In genomic region chr9:12716823-12717222, GRCh38 we compare ENCODE assay signal across 16 cellular contexts. TPM values are rescaled to one million over a fixed set of nuclear protein-coding genes. Genes with fewer than 3 reads are reported as not detected.
A peak's percentile ranks its signal among the peaks of the same experiment; 100 is the strongest.
DNase-seq lines count a peak whose midpoint lies in the region; ATAC-seq and TF ChIP-seq lines count a peak whose summit lies in the region.
"Had no signal": no experiment of that assay in that cellular context is flagged by ENCODE, and none has a peak within 500 bp of the region (broad histone marks: within the 10 kb centered on the region; RNA-seq: fewer than 3 reads in every experiment).

No MANE protein-coding gene starts in this region.

- H3K9me3 ChIP-seq in breast epithelium, result no peaks in the 10 kb centered on the region
- no peaks in the 10 kb centered on the region for H3K9me3 ChIP-seq in mammary epithelial cell (replicated peaks; ENCODE audit: insufficient read depth, low read length)
- H3K9me3 ChIP-seq in upper lobe of right lung, result no peaks in the 10 kb centered on the region
- H3K9me3 ChIP-seq in stomach, result no peaks in the 10 kb centered on the region
- H3K9me3 ChIP-seq: ovary had no signal

- WGBS in mammary epithelial cell (ENCODE audit: low coverage, missing lambda C conversion rate), result 0% methylated on average over 1 of the region's 1 CpG
- 17 to 34% (median 24%) methylated on average over 1 of the region's 1 CpG for WGBS in stomach, 5 donors

- H3K4me2 ChIP-seq in mammary epithelial cell (ENCODE audit: insufficient read depth, low read depth, low read length), result no peak overlapping the region

- in situ Hi-C loops in mammary epithelial cell (cut with MboI; ENCODE audit: low sequenced_read_pairs in 2 of 2), result loop anchor here (10.0 kb wide), 1 partner anchor 368 kb away; no protein-coding TSS in a partner anchor

- dilution Hi-C loops in mammary epithelial cell (cut with HindIII; ENCODE audit: low sequenced_read_pairs), result no loop called here

- no peak overlapping the region for H3K4me3 ChIP-seq in breast epithelium
- no peak overlapping the region for H3K4me3 ChIP-seq in mammary epithelial cell (replicated peaks in 1 of 3; ENCODE audit: insufficient read depth in 1 of 3, low read depth in 2 of 3, low read length in 3 of 3)
- no peak overlapping the region for H3K4me3 ChIP-seq in upper lobe of right lung
- H3K4me3 ChIP-seq in stomach, result no peak overlapping the region
- H3K4me3 ChIP-seq: GM12878, ovary had no signal

- no peak overlapping the region for H3K4me3 Mint-ChIP-seq in MCF 10A (ENCODE audit: unreplicated experiment)
- H3K4me3 Mint-ChIP-seq: activated naive CD8-positive, alpha-beta T cell treated with anti-CD3 and anti-CD28 coated beads for 36 hours had no signal

- POLR2A ChIA-PET in MCF 10A (lab: Yijun Ruan, JAX), result interaction anchor here (0.5 kb wide), 1 partner anchor 71 kb away, joined by 4 read pairs; no protein-coding TSS in a partner anchor

- CTCF ChIA-PET in MCF 10A (lab: Yijun Ruan, JAX), result interaction anchor here (1.6 to 2.4 kb wide), 2 partner anchors 55 to 168 kb away, joined by 6 to 8 read pairs; no protein-coding TSS in a partner anchor
- CTCF ChIA-PET in mammary epithelial cell (lab: Charles Lee; ENCODE audit: low non-redundant PET), result no interaction called here

- H2AFZ ChIP-seq in mammary epithelial cell (ENCODE audit: low read depth, low read length), result no peak overlapping the region

- H3K27me3 Mint-ChIP-seq in MCF 10A (ENCODE audit: insufficient read depth, unreplicated experiment), result no peaks in the 10 kb centered on the region
- H3K27me3 Mint-ChIP-seq: activated naive CD8-positive, alpha-beta T cell treated with anti-CD3 and anti-CD28 coated beads for 36 hours had no signal

- H3K9ac ChIP-seq in mammary epithelial cell (ENCODE audit: insufficient read depth, low read length), result no peak overlapping the region

- intact Hi-C loops in MCF 10A (cut with micrococcal nuclease) (no loop called here), breast epithelium (cut with DNase I; ENCODE audit: low total_unique reads) (no loop called here), mammary epithelial cell (cut with micrococcal nuclease) (no loop called here), upper lobe of right lung (cut with DNase I) (no loop called here), stomach (cut with DNase I; ENCODE audit: low total_unique reads) (loop anchor here (5.0 kb wide), 1 partner anchor 170 kb away; no protein-coding TSS in a partner anchor)

- H3K4me1 Mint-ChIP-seq in MCF 10A (ENCODE audit: insufficient read depth, unreplicated experiment), result peaks cover 19% of the 10 kb centered on the region
- H3K4me1 Mint-ChIP-seq: activated naive CD8-positive, alpha-beta T cell treated with anti-CD3 and anti-CD28 coated beads for 36 hours had no signal

- H3K27me3 ChIP-seq in breast epithelium (no peaks in the 10 kb centered on the region), mammary epithelial cell (ENCODE audit: insufficient read depth, low read length) (no peaks in the 10 kb centered on the region), upper lobe of right lung (no peaks in the 10 kb centered on the region), stomach (no peaks in the 10 kb centered on the region)
- H3K27me3 ChIP-seq: ovary had no signal

- no peak overlapping the region for H3K27ac Mint-ChIP-seq in MCF 10A (ENCODE audit: low read depth, unreplicated experiment)
- H3K27ac Mint-ChIP-seq: activated naive CD8-positive, alpha-beta T cell treated with anti-CD3 and anti-CD28 coated beads for 36 hours had no signal

- H3K36me3 Mint-ChIP-seq in MCF 10A (ENCODE audit: insufficient read depth, unreplicated experiment), result no peaks in the 10 kb centered on the region
- H3K36me3 Mint-ChIP-seq: activated naive CD8-positive, alpha-beta T cell treated with anti-CD3 and anti-CD28 coated beads for 36 hours had no signal

- H3K36me3 ChIP-seq in breast epithelium (no peaks in the 10 kb centered on the region), mammary epithelial cell (ENCODE audit: insufficient read depth, low read length) (no peaks in the 10 kb centered on the region), upper lobe of right lung (no peaks in the 10 kb centered on the region), stomach (no peaks in the 10 kb centered on the region)
- H3K36me3 ChIP-seq: ovary had no signal

- TF ChIP-seq POLR2A in breast epithelium (IDR thresholded peaks at IDR 0.05) (no peak), stomach (IDR thresholded peaks at IDR 0.05) (no peak)

- ATAC-seq in upper lobe of right lung, result no peak
- ATAC-seq in HG03521 (IDR thresholded peaks at IDR 0.05; ENCODE audit: unreplicated experiment), result no peak
- ATAC-seq: GM12878 had no signal

- no peak for TF ChIP-seq EP300 in stomach (IDR thresholded peaks at IDR 0.05)

- BruUV-seq in MCF 10A (replicated peaks; lab: Mats Ljungman, UMichigan) (no TSS peak), mammary epithelial cell (replicated peaks; lab: Mats Ljungman, UMichigan) (no TSS peak)

- DNase-seq in MCF 10A (ENCODE audit: unreplicated experiment) (no peak), breast epithelium (ENCODE audit: low spot score in 2 of 2) (no peak), NCI-H1694 treated with DMSO at 0.1 percent for 48 hours (lab: John Stamatoyannopoulos, UW) (peak; percentile 47), mammary epithelial cell (no peak), upper lobe of right lung (no peak), stomach (no peak), UCSD-AML1 (lab: John Stamatoyannopoulos, UW; ENCODE audit: unreplicated experiment) (no peak)
- DNase-seq: activated CD4-positive, alpha-beta T cell treated with anti-CD3 and anti-CD28 coated beads for 48 hours; activated naive CD8-positive, alpha-beta T cell treated with anti-CD3 and anti-CD28 coated beads for 36 hours; Karpas-422; mesendoderm; NCI-H2107; ovary; T-helper 9 cell had no signal

- H3K27ac ChIP-seq in breast epithelium (no peak overlapping the region), mammary epithelial cell (ENCODE audit: insufficient read depth, low read depth, low read length) (no peak overlapping the region), upper lobe of right lung (no peak overlapping the region), stomach (no peak overlapping the region)
- H3K27ac ChIP-seq: ovary had no signal

- H3K79me2 ChIP-seq in mammary epithelial cell (ENCODE audit: insufficient read depth, low read length), result no peaks in the 10 kb centered on the region

- TF ChIP-seq CTCF in MCF 10A (IDR thresholded peaks at IDR 0.05; ENCODE audit: unreplicated experiment), result peak; percentile 18
- no peak for TF ChIP-seq CTCF in breast epithelium (IDR thresholded peaks at IDR 0.05)
- peak; percentile 11 to 24 for TF ChIP-seq CTCF in mammary epithelial cell (conservative IDR thresholded peaks at IDR 0.05 in 1 of 2, IDR thresholded peaks at IDR 0.05 in 1 of 2; ENCODE audit: extremely low read depth in 1 of 2, insufficient read depth in 1 of 2, low read depth in 1 of 2, low read length in 2 of 2)
- peak; percentile 26 for TF ChIP-seq CTCF in upper lobe of right lung (IDR thresholded peaks at IDR 0.05)
- TF ChIP-seq CTCF in stomach (IDR thresholded peaks at IDR 0.05), result no peak

- no peaks in the 10 kb centered on the region for H3K9me3 Mint-ChIP-seq in MCF 10A (ENCODE audit: unreplicated experiment)

- no peaks in the 10 kb centered on the region for H4K20me1 ChIP-seq in mammary epithelial cell (ENCODE audit: insufficient read depth, low read length)

- H3K4me1 ChIP-seq in breast epithelium (no peaks in the 10 kb centered on the region), mammary epithelial cell (ENCODE audit: insufficient read depth, low read length) (no peaks in the 10 kb centered on the region), upper lobe of right lung (no peaks in the 10 kb centered on the region), stomach (no peaks in the 10 kb centered on the region)

RNA-seq across cellular contexts. Expression of gene TYRP1, which starts 23.6 kb away (rescaled TPM):
- total RNA-seq in MCF 10A (2022) (not detected in 2 replicates), breast epithelium (not detected), mammary epithelial cell (not detected), upper lobe of right lung (7.1 TPM), stomach (1 to 10 TPM in 1 of 5 donors, not detected in 4; 2.9 TPM)
- polyA plus RNA-seq in mammary epithelial cell (not detected), stomach (1 to 10 TPM in 2 of 3 donors, under 1 TPM in 1; 0.18 to 4.7 (median 1.4) TPM)
- not detected for polyA minus RNA-seq in mammary epithelial cell
- total RNA-seq: activated naive CD8-positive, alpha-beta T cell treated with anti-CD3 and anti-CD28 coated beads for 36 hours; GM12878; ovary had no signal

RNA-seq across cellular contexts. Expression of gene LURAP1L, which starts 58.0 kb away (rescaled TPM):
- total RNA-seq in MCF 10A (2022), result 59.2 and 80.4 TPM in 2 replicates
- 10 to 100 TPM; 12.3 to 25.2 (median 24.1) TPM for total RNA-seq in breast epithelium
- total RNA-seq in mammary epithelial cell, result 10 to 100 TPM; 52.9 to 57.8 TPM
- polyA plus RNA-seq in mammary epithelial cell, result 16.6 TPM
- polyA minus RNA-seq in mammary epithelial cell, result 20.7 TPM
- total RNA-seq in upper lobe of right lung, result 32.3 TPM
- 10 to 100 TPM; 19.3 to 32.2 (median 28.1) TPM for total RNA-seq in stomach
- polyA plus RNA-seq in stomach, result 10 to 100 TPM in 2 of 3 donors, 1 to 10 TPM in 1; 6.7 to 11.9 (median 11.8) TPM
- total RNA-seq: activated naive CD8-positive, alpha-beta T cell treated with anti-CD3 and anti-CD28 coated beads for 36 hours had no signal

Comparison
In these comparisons a context has a peak if more than half of its experiments do, and no peak if none do; other contexts are left out.
1. CTCF ChIP-seq: peak in MCF 10A (single experiment), mammary epithelial cell (2 of 2) and upper lobe of right lung (single experiment); none in breast epithelium (0 of 3) and stomach (0 of 7).